Comparison of ENCODE assay signal across 25 cellular contexts in the genomic region with DNA sequence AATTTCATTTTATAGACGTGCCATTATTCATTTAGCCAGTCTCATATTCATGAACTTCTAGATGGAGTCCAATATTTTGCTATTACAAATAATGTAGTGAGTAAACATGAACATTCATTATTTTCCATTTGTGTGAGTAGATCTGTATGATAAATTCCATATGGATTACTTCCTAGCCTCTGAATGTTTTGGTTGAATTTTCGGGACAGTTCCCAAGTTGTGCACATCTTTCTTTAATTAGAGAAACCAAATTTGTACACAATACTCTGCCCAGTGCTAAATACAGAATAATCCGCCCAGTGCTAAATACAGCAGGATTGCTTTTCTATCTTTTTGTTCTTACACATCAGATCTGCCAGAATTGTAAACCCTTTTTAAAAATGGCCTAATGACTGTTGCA.
"Had no signal": no experiment of that assay in that cellular context is flagged by ENCODE, and none has a peak within 500 bp of the region (broad histone marks: within the 10 kb centered on the region; RNA-seq: fewer than 3 reads in every experiment).

No MANE protein-coding gene starts in this region.

- H3K4me3 Mint-ChIP-seq: activated B cell treated with CpG ODN at 0.5 μM for 24 hours; activated CD4-positive, alpha-beta T cell treated with anti-CD3 and anti-CD28 coated beads, Interleukin-2, amount 10 ng/mL, durations not matched to agents 24 days and 14 days; activated CD8-positive, alpha-beta memory T cell treated with anti-CD3 and anti-CD28 coated beads, Interleukin-2, amount 10 ng/mL, durations not matched to agents 7 days and 5 days; activated naive CD8-positive, alpha-beta T cell treated with anti-CD3 and anti-CD28 coated beads, Interleukin-2, amount 50 U/mL, for 24 hours; activated T-cell treated with anti-CD3 and anti-CD28 coated beads, Interleukin-2, amount 50 U/mL, for 24 hours had no signal

- H3K9me3 Mint-ChIP-seq: activated B cell treated with CpG ODN at 0.5 μM for 24 hours; activated CD4-positive, alpha-beta T cell treated with anti-CD3 and anti-CD28 coated beads, Interleukin-2, amount 10 ng/mL, durations not matched to agents 24 days and 14 days; activated naive CD4-positive, alpha-beta T cell treated with anti-CD3 and anti-CD28 coated beads, Interleukin-2, amount 50 U/mL, for 72 hours; activated T-cell treated with anti-CD3 and anti-CD28 coated beads, Interleukin-2, amount 50 U/mL, for 24 hours had no signal

- ATAC-seq: activated CD8-positive, alpha-beta memory T cell treated with anti-CD3 and anti-CD28 coated beads, Interleukin-2, amount 10 ng/mL, durations not matched to agents 7 days and 5 days; activated naive CD4-positive, alpha-beta T cell treated with anti-CD3 and anti-CD28 coated beads, Interleukin-2, amount 50 U/mL, for 72 hours; activated naive CD8-positive, alpha-beta T cell treated with anti-CD3 and anti-CD28 coated beads, Interleukin-2, amount 50 U/mL, for 24 hours had no signal

- DNase-seq: activated B cell treated with CpG ODN at 0.5 μM for 24 hours; activated CD4-positive, alpha-beta T cell treated with anti-CD3 and anti-CD28 coated beads for 1 hour; activated CD4-positive, alpha-beta T cell treated with anti-CD3 and anti-CD28 coated beads, Interleukin-2, amount 10 ng/mL, durations not matched to agents 24 days and 14 days; activated CD4-positive, alpha-beta T cell treated with anti-CD3 and anti-CD28 coated beads, Interleukin-2, amount 50 U/mL, for 48 hours; activated CD8-positive, alpha-beta memory T cell treated with anti-CD3 and anti-CD28 coated beads, Interleukin-2, amount 10 ng/mL, durations not matched to agents 7 days and 5 days; activated effector memory CD4-positive, alpha-beta T cell treated with anti-CD3 and anti-CD28 coated beads, Interleukin-2, amount 50 U/mL, for 16 hours; activated naive CD4-positive, alpha-beta T cell treated with Interleukin-2 at 50 U/mL for 16 hours; activated naive CD8-positive, alpha-beta T cell treated with anti-CD3 and anti-CD28 coated beads, Interleukin-2, amount 50 U/mL, for 24 hours; activated T-cell treated with anti-CD3 and anti-CD28 coated beads, Interleukin-2, amount 50 U/mL, for 24 hours; amygdala; brain microvascular endothelial cell; NCI-H1048; NCI-H1417; NCI-H1930; NCI-H2171; NCI-H2227 treated with DMSO at 0.1 percent for 48 hours; NCI-H446 treated with DMSO at 0.1 percent for 48 hours; NCI-H526; NCI-H82; SIG-M5; T-helper 2 cell; T1000 had no signal

- H3K27me3 ChIP-seq: brain microvascular endothelial cell, cardiac muscle cell had no signal

- H3K36me3 ChIP-seq: brain microvascular endothelial cell, cardiac muscle cell had no signal

- H3K4me1 Mint-ChIP-seq: activated B cell treated with CpG ODN at 0.5 μM for 24 hours; activated CD4-positive, alpha-beta T cell treated with anti-CD3 and anti-CD28 coated beads, Interleukin-2, amount 10 ng/mL, durations not matched to agents 24 days and 14 days; activated CD8-positive, alpha-beta memory T cell treated with anti-CD3 and anti-CD28 coated beads, Interleukin-2, amount 10 ng/mL, durations not matched to agents 7 days and 5 days; activated naive CD8-positive, alpha-beta T cell treated with anti-CD3 and anti-CD28 coated beads, Interleukin-2, amount 50 U/mL, for 24 hours had no signal

- H3K27ac ChIP-seq: brain microvascular endothelial cell, cardiac muscle cell had no signal

- H3K36me3 Mint-ChIP-seq: activated CD8-positive, alpha-beta memory T cell treated with anti-CD3 and anti-CD28 coated beads, Interleukin-2, amount 10 ng/mL, durations not matched to agents 7 days and 5 days; activated naive CD4-positive, alpha-beta T cell treated with anti-CD3 and anti-CD28 coated beads, Interleukin-2, amount 50 U/mL, for 72 hours had no signal

- FAIRE-seq: TTC549 had no signal

- H3K27ac Mint-ChIP-seq: activated B cell treated with CpG ODN at 0.5 μM for 24 hours; activated CD4-positive, alpha-beta T cell treated with anti-CD3 and anti-CD28 coated beads, Interleukin-2, amount 10 ng/mL, durations not matched to agents 24 days and 14 days; activated CD8-positive, alpha-beta memory T cell treated with anti-CD3 and anti-CD28 coated beads, Interleukin-2, amount 10 ng/mL, durations not matched to agents 7 days and 5 days; activated naive CD4-positive, alpha-beta T cell treated with anti-CD3 and anti-CD28 coated beads, Interleukin-2, amount 50 U/mL, for 72 hours; activated naive CD8-positive, alpha-beta T cell treated with anti-CD3 and anti-CD28 coated beads, Interleukin-2, amount 50 U/mL, for 24 hours; activated T-cell treated with anti-CD3 and anti-CD28 coated beads, Interleukin-2, amount 50 U/mL, for 24 hours had no signal

- H3K4me3 ChIP-seq: cardiac muscle cell had no signal
